ENCODE assay signal across 1 cellular context in the genomic region with DNA sequence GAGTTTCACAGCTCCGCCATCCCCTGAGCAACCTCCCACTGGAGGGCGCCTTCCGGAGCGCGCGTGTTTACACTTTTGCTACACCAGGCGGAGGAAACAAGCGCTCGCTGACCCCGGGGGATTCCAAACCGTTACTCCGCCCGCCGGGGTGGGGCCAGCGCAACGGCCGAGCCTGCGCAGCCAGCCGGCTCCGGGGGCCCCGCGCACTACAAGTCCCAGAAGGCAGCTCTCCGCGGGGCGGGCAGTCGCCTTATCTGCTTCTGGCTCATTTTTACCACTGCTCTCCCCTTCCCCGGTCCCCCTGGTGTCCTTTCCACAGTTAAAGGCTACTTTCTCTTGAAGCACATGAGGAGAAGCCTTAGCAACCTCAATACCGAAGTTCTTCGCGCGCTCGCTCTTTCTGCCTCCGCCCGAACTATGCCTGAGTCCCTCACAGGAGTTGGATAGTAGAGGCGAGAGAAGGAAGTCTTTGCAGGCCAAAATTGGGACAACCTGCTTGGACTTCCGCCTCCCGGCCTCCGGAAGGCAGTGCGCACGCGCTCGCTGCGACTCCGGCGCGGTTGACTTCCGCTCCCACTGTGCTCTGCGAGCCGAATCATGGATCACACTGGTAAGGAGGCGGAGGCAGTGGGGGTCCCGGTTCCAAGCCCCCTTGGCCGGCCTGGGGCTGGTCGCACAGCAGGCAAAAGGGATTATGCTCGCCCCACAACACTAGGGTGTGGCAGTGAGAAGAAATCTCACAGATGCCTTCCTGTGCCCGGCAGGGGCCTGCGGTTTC.
TF ChIP-seq lines count a peak whose summit lies in the region.

A gene with protein sequence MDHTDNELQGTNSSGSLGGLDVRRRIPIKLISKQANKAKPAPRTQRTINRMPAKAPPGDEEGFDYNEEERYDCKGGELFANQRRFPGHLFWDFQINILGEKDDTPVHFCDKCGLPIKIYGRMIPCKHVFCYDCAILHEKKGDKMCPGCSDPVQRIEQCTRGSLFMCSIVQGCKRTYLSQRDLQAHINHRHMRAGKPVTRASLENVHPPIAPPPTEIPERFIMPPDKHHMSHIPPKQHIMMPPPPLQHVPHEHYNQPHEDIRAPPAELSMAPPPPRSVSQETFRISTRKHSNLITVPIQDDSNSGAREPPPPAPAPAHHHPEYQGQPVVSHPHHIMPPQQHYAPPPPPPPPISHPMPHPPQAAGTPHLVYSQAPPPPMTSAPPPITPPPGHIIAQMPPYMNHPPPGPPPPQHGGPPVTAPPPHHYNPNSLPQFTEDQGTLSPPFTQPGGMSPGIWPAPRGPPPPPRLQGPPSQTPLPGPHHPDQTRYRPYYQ (plus strand): TSS at position 576 of the 778 bp plus-strand sequence. CDS start 22 bp downstream, at position 598.

TF ChIP-seq in GM12878, 131 proteins besides CTCF, POLR2A, EP300 and RAD21 (continued from another document and continues in another):
- no peak for TF ChIP-seq CBX3 (IDR thresholded peaks at IDR 0.05; ENCODE audit: borderline replicate concordance, low read depth)
- TF ChIP-seq FOXM1 (IDR thresholded peaks at IDR 0.05; ENCODE audit: low read depth, low read length): no peak
- TF ChIP-seq MEF2B (IDR thresholded peaks at IDR 0.05; ENCODE audit: partially characterized antibody, poor library complexity, severe bottlenecking): peak; percentile 55
- TF ChIP-seq, protein P1, sequence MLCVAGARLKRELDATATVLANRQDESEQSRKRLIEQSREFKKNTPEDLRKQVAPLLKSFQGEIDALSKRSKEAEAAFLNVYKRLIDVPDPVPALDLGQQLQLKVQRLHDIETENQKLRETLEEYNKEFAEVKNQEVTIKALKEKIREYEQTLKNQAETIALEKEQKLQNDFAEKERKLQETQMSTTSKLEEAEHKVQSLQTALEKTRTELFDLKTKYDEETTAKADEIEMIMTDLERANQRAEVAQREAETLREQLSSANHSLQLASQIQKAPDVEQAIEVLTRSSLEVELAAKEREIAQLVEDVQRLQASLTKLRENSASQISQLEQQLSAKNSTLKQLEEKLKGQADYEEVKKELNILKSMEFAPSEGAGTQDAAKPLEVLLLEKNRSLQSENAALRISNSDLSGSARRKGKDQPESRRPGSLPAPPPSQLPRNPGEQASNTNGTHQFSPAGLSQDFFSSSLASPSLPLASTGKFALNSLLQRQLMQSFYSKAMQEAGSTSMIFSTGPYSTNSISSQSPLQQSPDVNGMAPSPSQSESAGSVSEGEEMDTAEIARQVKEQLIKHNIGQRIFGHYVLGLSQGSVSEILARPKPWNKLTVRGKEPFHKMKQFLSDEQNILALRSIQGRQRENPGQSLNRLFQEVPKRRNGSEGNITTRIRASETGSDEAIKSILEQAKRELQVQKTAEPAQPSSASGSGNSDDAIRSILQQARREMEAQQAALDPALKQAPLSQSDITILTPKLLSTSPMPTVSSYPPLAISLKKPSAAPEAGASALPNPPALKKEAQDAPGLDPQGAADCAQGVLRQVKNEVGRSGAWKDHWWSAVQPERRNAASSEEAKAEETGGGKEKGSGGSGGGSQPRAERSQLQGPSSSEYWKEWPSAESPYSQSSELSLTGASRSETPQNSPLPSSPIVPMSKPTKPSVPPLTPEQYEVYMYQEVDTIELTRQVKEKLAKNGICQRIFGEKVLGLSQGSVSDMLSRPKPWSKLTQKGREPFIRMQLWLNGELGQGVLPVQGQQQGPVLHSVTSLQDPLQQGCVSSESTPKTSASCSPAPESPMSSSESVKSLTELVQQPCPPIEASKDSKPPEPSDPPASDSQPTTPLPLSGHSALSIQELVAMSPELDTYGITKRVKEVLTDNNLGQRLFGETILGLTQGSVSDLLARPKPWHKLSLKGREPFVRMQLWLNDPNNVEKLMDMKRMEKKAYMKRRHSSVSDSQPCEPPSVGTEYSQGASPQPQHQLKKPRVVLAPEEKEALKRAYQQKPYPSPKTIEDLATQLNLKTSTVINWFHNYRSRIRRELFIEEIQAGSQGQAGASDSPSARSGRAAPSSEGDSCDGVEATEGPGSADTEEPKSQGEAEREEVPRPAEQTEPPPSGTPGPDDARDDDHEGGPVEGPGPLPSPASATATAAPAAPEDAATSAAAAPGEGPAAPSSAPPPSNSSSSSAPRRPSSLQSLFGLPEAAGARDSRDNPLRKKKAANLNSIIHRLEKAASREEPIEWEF (IDR thresholded peaks at IDR 0.05; ENCODE audit: insufficient replicate concordance, low read depth, low read length): no peak
- TF ChIP-seq JUND (IDR thresholded peaks at IDR 0.05; ENCODE audit: low read depth, low read length): 0 out of 2 replicates have a peak, but pooled peaks have one; percentile 8
- TF ChIP-seq POLR2AphosphoS5 (IDR thresholded peaks at IDR 0.05; ENCODE audit: low read length): peak; percentile 88
- no peak for TF ChIP-seq SUZ12 (IDR thresholded peaks at IDR 0.05; ENCODE audit: unreplicated experiment)
- peak; percentile 87 for TF ChIP-seq YY1 (IDR thresholded peaks at IDR 0.05; ENCODE audit: low read depth, low read length)
- peak; percentile 79; the same call in 1 of the 2 replicates for TF ChIP-seq NBN (IDR thresholded peaks at IDR 0.05)
- TF ChIP-seq, protein P2, sequence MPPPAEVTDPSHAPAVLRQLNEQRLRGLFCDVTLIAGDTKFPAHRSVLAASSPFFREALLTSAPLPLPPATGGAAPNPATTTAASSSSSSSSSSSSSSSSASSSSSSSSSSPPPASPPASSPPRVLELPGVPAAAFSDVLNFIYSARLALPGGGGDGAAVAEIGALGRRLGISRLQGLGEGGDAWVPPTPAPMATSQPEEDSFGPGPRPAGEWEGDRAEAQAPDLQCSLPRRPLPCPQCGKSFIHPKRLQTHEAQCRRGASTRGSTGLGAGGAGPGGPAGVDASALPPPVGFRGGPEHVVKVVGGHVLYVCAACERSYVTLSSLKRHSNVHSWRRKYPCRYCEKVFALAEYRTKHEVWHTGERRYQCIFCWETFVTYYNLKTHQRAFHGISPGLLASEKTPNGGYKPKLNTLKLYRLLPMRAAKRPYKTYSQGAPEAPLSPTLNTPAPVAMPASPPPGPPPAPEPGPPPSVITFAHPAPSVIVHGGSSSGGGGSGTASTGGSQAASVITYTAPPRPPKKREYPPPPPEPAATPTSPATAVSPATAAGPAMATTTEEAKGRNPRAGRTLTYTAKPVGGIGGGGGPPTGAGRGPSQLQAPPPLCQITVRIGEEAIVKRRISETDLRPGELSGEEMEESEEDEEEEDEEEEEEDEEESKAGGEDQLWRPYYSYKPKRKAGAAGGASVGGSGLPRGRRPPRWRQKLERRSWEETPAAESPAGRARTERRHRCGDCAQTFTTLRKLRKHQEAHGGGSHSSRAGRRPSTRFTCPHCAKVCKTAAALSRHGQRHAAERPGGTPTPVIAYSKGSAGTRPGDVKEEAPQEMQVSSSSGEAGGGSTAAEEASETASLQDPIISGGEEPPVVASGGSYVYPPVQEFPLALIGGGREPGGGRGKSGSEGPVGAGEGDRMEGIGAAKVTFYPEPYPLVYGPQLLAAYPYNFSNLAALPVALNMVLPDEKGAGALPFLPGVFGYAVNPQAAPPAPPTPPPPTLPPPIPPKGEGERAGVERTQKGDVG (CRISPR knock-in tag; IDR thresholded peaks at IDR 0.05): no peak
- peak in 1 of 2 experiments; percentile 33; a peak in 1 of 3 replicates for TF ChIP-seq EGR1 (IDR thresholded peaks at IDR 0.05; ENCODE audit: borderline replicate concordance in 1 of 2, low read depth in 2 of 2, low read length in 2 of 2)
- no peak for TF ChIP-seq ZSCAN29 (IDR thresholded peaks at IDR 0.05)
- TF ChIP-seq NR2F1 (conservative IDR thresholded peaks at IDR 0.05): no peak; the same call in 1 of the 2 replicates
- TF ChIP-seq, protein P3, sequence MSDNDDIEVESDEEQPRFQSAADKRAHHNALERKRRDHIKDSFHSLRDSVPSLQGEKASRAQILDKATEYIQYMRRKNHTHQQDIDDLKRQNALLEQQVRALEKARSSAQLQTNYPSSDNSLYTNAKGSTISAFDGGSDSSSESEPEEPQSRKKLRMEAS (IDR thresholded peaks at IDR 0.05; ENCODE audit: low read depth, low read length): no peak; the same call in 1 of the 2 replicates
- peak; percentile 29 to 32; a peak in 2 of 4 replicates for TF ChIP-seq BHLHE40 (IDR thresholded peaks at IDR 0.05; ENCODE audit: borderline replicate concordance in 1 of 2, low read depth in 2 of 2, low read length in 1 of 2)
- TF ChIP-seq ATF7 (IDR thresholded peaks at IDR 0.05; ENCODE audit: low read depth): no peak; the same call in 1 of the 2 replicates
- TF ChIP-seq BRCA1 (IDR thresholded peaks at IDR 0.05; ENCODE audit: low read depth, low read length): no peak
- TF ChIP-seq, protein P4, sequence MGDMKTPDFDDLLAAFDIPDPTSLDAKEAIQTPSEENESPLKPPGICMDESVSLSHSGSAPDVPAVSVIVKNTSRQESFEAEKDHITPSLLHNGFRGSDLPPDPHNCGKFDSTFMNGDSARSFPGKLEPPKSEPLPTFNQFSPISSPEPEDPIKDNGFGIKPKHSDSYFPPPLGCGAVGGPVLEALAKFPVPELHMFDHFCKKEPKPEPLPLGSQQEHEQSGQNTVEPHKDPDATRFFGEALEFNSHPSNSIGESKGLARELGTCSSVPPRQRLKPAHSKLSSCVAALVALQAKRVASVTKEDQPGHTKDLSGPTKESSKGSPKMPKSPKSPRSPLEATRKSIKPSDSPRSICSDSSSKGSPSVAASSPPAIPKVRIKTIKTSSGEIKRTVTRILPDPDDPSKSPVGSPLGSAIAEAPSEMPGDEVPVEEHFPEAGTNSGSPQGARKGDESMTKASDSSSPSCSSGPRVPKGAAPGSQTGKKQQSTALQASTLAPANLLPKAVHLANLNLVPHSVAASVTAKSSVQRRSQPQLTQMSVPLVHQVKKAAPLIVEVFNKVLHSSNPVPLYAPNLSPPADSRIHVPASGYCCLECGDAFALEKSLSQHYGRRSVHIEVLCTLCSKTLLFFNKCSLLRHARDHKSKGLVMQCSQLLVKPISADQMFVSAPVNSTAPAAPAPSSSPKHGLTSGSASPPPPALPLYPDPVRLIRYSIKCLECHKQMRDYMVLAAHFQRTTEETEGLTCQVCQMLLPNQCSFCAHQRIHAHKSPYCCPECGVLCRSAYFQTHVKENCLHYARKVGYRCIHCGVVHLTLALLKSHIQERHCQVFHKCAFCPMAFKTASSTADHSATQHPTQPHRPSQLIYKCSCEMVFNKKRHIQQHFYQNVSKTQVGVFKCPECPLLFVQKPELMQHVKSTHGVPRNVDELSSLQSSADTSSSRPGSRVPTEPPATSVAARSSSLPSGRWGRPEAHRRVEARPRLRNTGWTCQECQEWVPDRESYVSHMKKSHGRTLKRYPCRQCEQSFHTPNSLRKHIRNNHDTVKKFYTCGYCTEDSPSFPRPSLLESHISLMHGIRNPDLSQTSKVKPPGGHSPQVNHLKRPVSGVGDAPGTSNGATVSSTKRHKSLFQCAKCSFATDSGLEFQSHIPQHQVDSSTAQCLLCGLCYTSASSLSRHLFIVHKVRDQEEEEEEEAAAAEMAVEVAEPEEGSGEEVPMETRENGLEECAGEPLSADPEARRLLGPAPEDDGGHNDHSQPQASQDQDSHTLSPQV (IDR thresholded peaks at IDR 0.05): no peak
- TF ChIP-seq, protein P5, sequence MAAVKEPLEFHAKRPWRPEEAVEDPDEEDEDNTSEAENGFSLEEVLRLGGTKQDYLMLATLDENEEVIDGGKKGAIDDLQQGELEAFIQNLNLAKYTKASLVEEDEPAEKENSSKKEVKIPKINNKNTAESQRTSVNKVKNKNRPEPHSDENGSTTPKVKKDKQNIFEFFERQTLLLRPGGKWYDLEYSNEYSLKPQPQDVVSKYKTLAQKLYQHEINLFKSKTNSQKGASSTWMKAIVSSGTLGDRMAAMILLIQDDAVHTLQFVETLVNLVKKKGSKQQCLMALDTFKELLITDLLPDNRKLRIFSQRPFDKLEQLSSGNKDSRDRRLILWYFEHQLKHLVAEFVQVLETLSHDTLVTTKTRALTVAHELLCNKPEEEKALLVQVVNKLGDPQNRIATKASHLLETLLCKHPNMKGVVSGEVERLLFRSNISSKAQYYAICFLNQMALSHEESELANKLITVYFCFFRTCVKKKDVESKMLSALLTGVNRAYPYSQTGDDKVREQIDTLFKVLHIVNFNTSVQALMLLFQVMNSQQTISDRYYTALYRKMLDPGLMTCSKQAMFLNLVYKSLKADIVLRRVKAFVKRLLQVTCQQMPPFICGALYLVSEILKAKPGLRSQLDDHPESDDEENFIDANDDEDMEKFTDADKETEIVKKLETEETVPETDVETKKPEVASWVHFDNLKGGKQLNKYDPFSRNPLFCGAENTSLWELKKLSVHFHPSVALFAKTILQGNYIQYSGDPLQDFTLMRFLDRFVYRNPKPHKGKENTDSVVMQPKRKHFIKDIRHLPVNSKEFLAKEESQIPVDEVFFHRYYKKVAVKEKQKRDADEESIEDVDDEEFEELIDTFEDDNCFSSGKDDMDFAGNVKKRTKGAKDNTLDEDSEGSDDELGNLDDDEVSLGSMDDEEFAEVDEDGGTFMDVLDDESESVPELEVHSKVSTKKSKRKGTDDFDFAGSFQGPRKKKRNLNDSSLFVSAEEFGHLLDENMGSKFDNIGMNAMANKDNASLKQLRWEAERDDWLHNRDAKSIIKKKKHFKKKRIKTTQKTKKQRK (IDR thresholded peaks at IDR 0.05; ENCODE audit: low read depth, low read length): no peak
- no peak; the same call in 1 of the 2 replicates for TF ChIP-seq ZNF207 (IDR thresholded peaks at IDR 0.05; ENCODE audit: borderline replicate concordance)
- TF ChIP-seq BACH1 (IDR thresholded peaks at IDR 0.05; ENCODE audit: borderline replicate concordance): peak; percentile 71; the same call in 1 of the 2 replicates
- TF ChIP-seq, protein P6, sequence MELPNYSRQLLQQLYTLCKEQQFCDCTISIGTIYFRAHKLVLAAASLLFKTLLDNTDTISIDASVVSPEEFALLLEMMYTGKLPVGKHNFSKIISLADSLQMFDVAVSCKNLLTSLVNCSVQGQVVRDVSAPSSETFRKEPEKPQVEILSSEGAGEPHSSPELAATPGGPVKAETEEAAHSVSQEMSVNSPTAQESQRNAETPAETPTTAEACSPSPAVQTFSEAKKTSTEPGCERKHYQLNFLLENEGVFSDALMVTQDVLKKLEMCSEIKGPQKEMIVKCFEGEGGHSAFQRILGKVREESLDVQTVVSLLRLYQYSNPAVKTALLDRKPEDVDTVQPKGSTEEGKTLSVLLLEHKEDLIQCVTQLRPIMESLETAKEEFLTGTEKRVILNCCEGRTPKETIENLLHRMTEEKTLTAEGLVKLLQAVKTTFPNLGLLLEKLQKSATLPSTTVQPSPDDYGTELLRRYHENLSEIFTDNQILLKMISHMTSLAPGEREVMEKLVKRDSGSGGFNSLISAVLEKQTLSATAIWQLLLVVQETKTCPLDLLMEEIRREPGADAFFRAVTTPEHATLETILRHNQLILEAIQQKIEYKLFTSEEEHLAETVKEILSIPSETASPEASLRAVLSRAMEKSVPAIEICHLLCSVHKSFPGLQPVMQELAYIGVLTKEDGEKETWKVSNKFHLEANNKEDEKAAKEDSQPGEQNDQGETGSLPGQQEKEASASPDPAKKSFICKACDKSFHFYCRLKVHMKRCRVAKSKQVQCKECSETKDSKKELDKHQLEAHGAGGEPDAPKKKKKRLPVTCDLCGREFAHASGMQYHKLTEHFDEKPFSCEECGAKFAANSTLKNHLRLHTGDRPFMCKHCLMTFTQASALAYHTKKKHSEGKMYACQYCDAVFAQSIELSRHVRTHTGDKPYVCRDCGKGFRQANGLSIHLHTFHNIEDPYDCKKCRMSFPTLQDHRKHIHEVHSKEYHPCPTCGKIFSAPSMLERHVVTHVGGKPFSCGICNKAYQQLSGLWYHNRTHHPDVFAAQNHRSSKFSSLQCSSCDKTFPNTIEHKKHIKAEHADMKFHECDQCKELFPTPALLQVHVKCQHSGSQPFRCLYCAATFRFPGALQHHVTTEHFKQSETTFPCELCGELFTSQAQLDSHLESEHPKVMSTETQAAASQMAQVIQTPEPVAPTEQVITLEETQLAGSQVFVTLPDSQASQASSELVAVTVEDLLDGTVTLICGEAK (IDR thresholded peaks at IDR 0.05; ENCODE audit: borderline replicate concordance): peak; percentile 91
- TF ChIP-seq EED (IDR thresholded peaks at IDR 0.05; ENCODE audit: low read depth): 0 out of 2 replicates have a peak, but pooled peaks have one; percentile 17
- TF ChIP-seq RB1 (IDR thresholded peaks at IDR 0.05; ENCODE audit: borderline replicate concordance): no peak
- peak; percentile 92 for TF ChIP-seq RUNX3 (IDR thresholded peaks at IDR 0.05; ENCODE audit: low read length)
- TF ChIP-seq CEBPB (IDR thresholded peaks at IDR 0.05; ENCODE audit: borderline replicate concordance in 1 of 2, low read depth in 2 of 2, low read length in 2 of 2): no peak
- TF ChIP-seq TBL1XR1 (IDR thresholded peaks at IDR 0.05; ENCODE audit: low read depth, low read length): peak; percentile 8; the same call in 1 of the 2 replicates
